Comparison of ENCODE assay signal across 17 cellular contexts in genomic region chr10:31296754-31297153, GRCh38. TPM values are rescaled to one million over a fixed set of nuclear protein-coding genes. Genes with fewer than 3 reads are reported as not detected.
DNase-seq lines count a peak whose midpoint lies in the region; ATAC-seq and TF ChIP-seq lines count a peak whose summit lies in the region.
"Had no signal": no experiment of that assay in that cellular context is flagged by ENCODE, and none has a peak within 500 bp of the region (broad histone marks: within the 10 kb centered on the region; RNA-seq: fewer than 3 reads in every experiment).

No MANE protein-coding gene starts in this region.

- ATAC-seq in naive thymus-derived CD4-positive, alpha-beta T cell: no peak

- TF ChIP-seq CTCF in HFFc6 (IDR thresholded peaks at IDR 0.05): no peak
- no peak for TF ChIP-seq CTCF in GM10248 (IDR thresholded peaks at IDR 0.05; ENCODE audit: control extremely low read depth, extremely low read depth, low read depth, missing control alignments)

- no peaks in the 10 kb centered on the region for H3K9me3 Mint-ChIP-seq in HFFc6
- peaks cover 0 to 2% (median 0%) of the 10 kb centered on the region in 11 donors for H3K9me3 Mint-ChIP-seq in naive thymus-derived CD4-positive, alpha-beta T cell
- H3K9me3 Mint-ChIP-seq: GM23338, H9 had no signal

- no peaks in the 10 kb centered on the region for H3K27me3 Mint-ChIP-seq in HFFc6 (ENCODE audit: insufficient read depth)
- H3K27me3 Mint-ChIP-seq in naive thymus-derived CD4-positive, alpha-beta T cell: no peaks in the 10 kb centered on the region
- H3K27me3 Mint-ChIP-seq: CD4-positive, alpha-beta memory T cell had no signal

- H3K36me3 ChIP-seq in naive thymus-derived CD4-positive, alpha-beta T cell (ENCODE audit: control insufficient read depth in 2 of 3, insufficient read depth in 3 of 3, low read length in 3 of 3): no peaks in the 10 kb centered on the region

- 0 out of 2 replicates have a peak, but pooled peaks cover 4% of the 10 kb centered on the region for H3K36me3 Mint-ChIP-seq in HFFc6 (ENCODE audit: low read depth)
- H3K36me3 Mint-ChIP-seq in naive thymus-derived CD4-positive, alpha-beta T cell: peaks cover 0 to 2% (median 0%) of the 10 kb centered on the region in 5 donors
- H3K36me3 Mint-ChIP-seq: CD4-positive, alpha-beta memory T cell had no signal

- H3K9me3 ChIP-seq in naive thymus-derived CD4-positive, alpha-beta T cell (ENCODE audit: control insufficient read depth in 2 of 3, low read length in 3 of 3): no peaks in the 10 kb centered on the region

- POLR2A ChIA-PET in GM10248 (lab: Yijun Ruan, JAX): no interaction called here
- POLR2A ChIA-PET in naive thymus-derived CD4-positive, alpha-beta T cell (lab: Charles Lee): no interaction called here

- peak; percentile 36 for DNase-seq in EH (ENCODE audit: low read depth)
- peak; percentile 25 for DNase-seq in HFFc6
- DNase-seq in fibroblast of gingiva (ENCODE audit: low read depth): peak; percentile 29
- DNase-seq in iris pigment epithelial cell (ENCODE audit: low read depth): peak; percentile 31
- DNase-seq in GM10248 (ENCODE audit: extremely low spot score): no peak
- DNase-seq in NCI-H69 (lab: John Stamatoyannopoulos, UW): no peak
- DNase-seq in naive thymus-derived CD4-positive, alpha-beta T cell: no peak
- DNase-seq: 8988T; C1 segment of cervical spinal cord; Calu3; CD4-positive, alpha-beta memory T cell; COR-L47; DMS53; DMS79 treated with DMSO at 0.1 percent for 48 hours; GDM1; H9 had no signal

- no peak overlapping the region for H3K27ac ChIP-seq in naive thymus-derived CD4-positive, alpha-beta T cell (ENCODE audit: low read depth, low read length)

- CTCF ChIA-PET in GM10248 (lab: Yijun Ruan, JAX): no interaction called here
- CTCF ChIA-PET in naive thymus-derived CD4-positive, alpha-beta T cell (lab: Charles Lee): no interaction called here

- no peaks in the 10 kb centered on the region for H3K4me1 ChIP-seq in naive thymus-derived CD4-positive, alpha-beta T cell (ENCODE audit: control insufficient read depth in 2 of 2, insufficient read depth in 2 of 2, low read length in 2 of 2)

- H3K27ac Mint-ChIP-seq in HFFc6: no peak overlapping the region
- no peak overlapping the region for H3K27ac Mint-ChIP-seq in naive thymus-derived CD4-positive, alpha-beta T cell
- H3K27ac Mint-ChIP-seq: CD4-positive, alpha-beta memory T cell; GM23338; H9 had no signal

- peaks cover 22% of the 10 kb centered on the region for H3K4me1 Mint-ChIP-seq in HFFc6 (ENCODE audit: low read depth)
- peaks cover 0 to 10% (median 4%) of the 10 kb centered on the region in 7 donors for H3K4me1 Mint-ChIP-seq in naive thymus-derived CD4-positive, alpha-beta T cell

- intact Hi-C loops in naive thymus-derived CD4-positive, alpha-beta T cell (cut with micrococcal nuclease): no loop called here

- no peak overlapping the region for H3K4me3 Mint-ChIP-seq in HFFc6
- no peak overlapping the region for H3K4me3 Mint-ChIP-seq in naive thymus-derived CD4-positive, alpha-beta T cell
- H3K4me3 Mint-ChIP-seq: CD4-positive, alpha-beta memory T cell; GM23338; H9 had no signal

- no peaks in the 10 kb centered on the region for H3K27me3 ChIP-seq in naive thymus-derived CD4-positive, alpha-beta T cell (ENCODE audit: control insufficient read depth in 2 of 2, insufficient read depth in 2 of 2, low read length in 2 of 2)

- no peak overlapping the region for H3K4me3 ChIP-seq in naive thymus-derived CD4-positive, alpha-beta T cell (ENCODE audit: low read length)
- H3K4me3 ChIP-seq: GM23338 had no signal

RNA-seq across cellular contexts. Expression of gene ZEB1, which starts 22.3 kb away (rescaled TPM):
- 10 to 100 TPM; 46.2 to 59.5 (median 53.2) TPM for total RNA-seq in HFFc6 (2021; fragmentation: NEBNext Ultra II Directional; extraction: Animal tissue kit (Norgen Biotek cat#: 25700))
- total RNA-seq in naive thymus-derived CD4-positive, alpha-beta T cell: 100 to 1,000 TPM in 1 of 5 experiments, 10 to 100 TPM in 4; 65.5 to 126 (median 80.9) TPM
- 10 to 100 TPM; 37.4 to 47.9 TPM for polyA plus RNA-seq in naive thymus-derived CD4-positive, alpha-beta T cell

Comparison
In these comparisons a context has a peak if more than half of its experiments do, and no peak if none do; other contexts are left out.
1. DNase-seq: peak in EH (single experiment), HFFc6 (single experiment), fibroblast of gingiva (single experiment) and iris pigment epithelial cell (single experiment); none in GM10248 (single experiment), NCI-H69 (single experiment) and naive thymus-derived CD4-positive, alpha-beta T cell (0 of 9).